15 cellular contexts compared by ENCODE assay signal in the genomic region with DNA sequence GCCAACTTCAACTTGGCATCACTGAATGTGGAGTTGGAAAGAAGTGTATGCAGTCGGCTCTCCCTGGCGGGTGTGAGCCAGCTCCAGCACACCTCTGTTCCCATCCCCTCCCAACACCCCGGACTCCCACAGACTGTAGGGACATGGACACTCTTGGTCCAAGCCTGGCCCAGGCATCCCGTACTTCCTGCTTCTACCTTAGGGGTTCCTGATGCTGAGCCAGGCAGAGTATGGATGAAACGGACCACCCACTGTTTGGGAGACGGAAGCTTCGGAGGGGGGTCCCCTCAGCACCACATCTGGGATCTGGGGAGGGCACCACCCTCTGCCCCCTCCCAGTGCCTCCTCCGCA.
DNase-seq lines count a peak whose midpoint lies in the region; ATAC-seq and TF ChIP-seq lines count a peak whose summit lies in the region.
"Had no signal": no experiment of that assay in that cellular context is flagged by ENCODE, and none has a peak within 500 bp of the region (broad histone marks: within the 10 kb centered on the region; RNA-seq: fewer than 3 reads in every experiment).

No MANE protein-coding gene starts in this region.

- peaks cover 11% of the 10 kb centered on the region for H3K4me1 ChIP-seq in A673 (ENCODE audit: insufficient read depth, low read length, poor library complexity, severe bottlenecking)
- H3K4me1 ChIP-seq in MM.1S (ENCODE audit: low read length), result no peaks in the 10 kb centered on the region
- peaks cover 0 to 30% (median 7%) of the 10 kb centered on the region in 3 donors for H3K4me1 ChIP-seq in gastroesophageal sphincter
- H3K4me1 ChIP-seq: breast epithelium had no signal

- H3K27ac ChIP-seq in A673 (ENCODE audit: low read depth, low read length, poor library complexity, severe bottlenecking) (no peak overlapping the region), MM.1S (ENCODE audit: low read length) (no peak overlapping the region), gastroesophageal sphincter (peak overlapping the region in 3 of 4 donors; percentile 51 to 76 (median 73))
- H3K27ac ChIP-seq: breast epithelium, left lung, RWPE1, SK-N-MC had no signal

- H3K9me3 ChIP-seq in A673 (ENCODE audit: low read depth, low read length, poor library complexity, severe bottlenecking) (no peaks in the 10 kb centered on the region), MM.1S (replicated peaks; ENCODE audit: insufficient read depth, low read length) (no peaks in the 10 kb centered on the region), gastroesophageal sphincter (no peaks in the 10 kb centered on the region)
- H3K9me3 ChIP-seq: breast epithelium, left lung, thyroid gland had no signal

- H3K36me3 ChIP-seq in A673 (ENCODE audit: insufficient read depth, low read length, poor library complexity, severe bottlenecking), result no peaks in the 10 kb centered on the region
- no peaks in the 10 kb centered on the region for H3K36me3 ChIP-seq in MM.1S (replicated peaks; ENCODE audit: insufficient read depth, low read length)
- H3K36me3 ChIP-seq in gastroesophageal sphincter, result peaks cover 0 to 45% of the 10 kb centered on the region in 2 donors
- H3K36me3 ChIP-seq: breast epithelium, thyroid gland had no signal

- TF ChIP-seq POLR2A in gastroesophageal sphincter (IDR thresholded peaks at IDR 0.05), result no peak

- intact Hi-C loops in A673 (cut with micrococcal nuclease; ENCODE audit: unreplicated experiment), result loop anchor here (2.0 to 10.0 kb wide), 2 partner anchors 98 to 322 kb away; no protein-coding TSS in a partner anchor
- intact Hi-C loops in sciatic nerve (cut with DNase I), result loop anchor here (5.0 kb wide), 1 partner anchor 96 kb away; no protein-coding TSS in a partner anchor

- H3K9ac ChIP-seq in MM.1S (ENCODE audit: low read length), result no peak overlapping the region

- peak overlapping the region; percentile 37 for H3K4me3 ChIP-seq in A673 (ENCODE audit: low read depth, low read length, poor library complexity, severe bottlenecking)
- no peak overlapping the region for H3K4me3 ChIP-seq in MM.1S (ENCODE audit: low read length)
- peak overlapping the region in 1 of 2 donors; percentile 55 for H3K4me3 ChIP-seq in gastroesophageal sphincter
- H3K4me3 ChIP-seq: K562 had no signal

- no peaks in the 10 kb centered on the region for H3K9me2 ChIP-seq in MM.1S (replicated peaks; ENCODE audit: insufficient read depth, low read length)

- no peak for ATAC-seq in gastroesophageal sphincter
- ATAC-seq in sciatic nerve, result peak; percentile 4
- no peak for ATAC-seq in GM18511 (IDR thresholded peaks at IDR 0.05; ENCODE audit: unreplicated experiment)

- no CpG with 5 or more reads among the region's 8 CpGs for WGBS in gastroesophageal sphincter (ENCODE audit: low coverage in 1 of 2), 2 donors

- TF ChIP-seq CTCF in A673 (conservative IDR thresholded peaks at IDR 0.05; ENCODE audit: low read depth, low read length) (no peak), MM.1S (IDR thresholded peaks at IDR 0.05; ENCODE audit: low read length) (no peak), gastroesophageal sphincter (IDR thresholded peaks at IDR 0.05) (no peak)

- H2AFZ ChIP-seq in MM.1S (ENCODE audit: low read length), result no peak overlapping the region

- H3K27me3 ChIP-seq in A673 (replicated peaks; ENCODE audit: insufficient read depth, low read depth, low read length, poor library complexity) (no peaks in the 10 kb centered on the region), MM.1S (replicated peaks; ENCODE audit: insufficient read depth, low read length) (no peaks in the 10 kb centered on the region), gastroesophageal sphincter (no peaks in the 10 kb centered on the region)
- H3K27me3 ChIP-seq: breast epithelium, left lung, thyroid gland had no signal

- BruUV-seq in A673 (replicated peaks; lab: Mats Ljungman, UMichigan), result no TSS peak

- H3F3A ChIP-seq in MM.1S (ENCODE audit: insufficient read depth, low read length), result no peaks in the 10 kb centered on the region

- CTCF ChIA-PET in A673 (lab: Charles Lee), result interaction anchor here (0.6 to 1.7 kb wide), 4 partner anchors 18 to 97 kb away, joined by 3 to 9 read pairs (median 3); no protein-coding TSS in a partner anchor

- no peak for DNase-seq in A673 (ENCODE audit: low spot score)
- no peak for DNase-seq in MM.1S
- DNase-seq in sciatic nerve (ENCODE audit: low spot score), result no peak
- no peak for DNase-seq in T1000 (lab: John Stamatoyannopoulos, UW)
- no peak for DNase-seq in AG08396 (ENCODE audit: low spot score)
- no peak for DNase-seq in stimulated activated naive CD4-positive, alpha-beta T cell (lab: John Stamatoyannopoulos, UW)
- DNase-seq: cortex of kidney had no signal

- POLR2A ChIA-PET in A673 (lab: Charles Lee; ENCODE audit: low non-redundant PET), result no interaction called here

- no peaks in the 10 kb centered on the region for H3K79me2 ChIP-seq in MM.1S (ENCODE audit: low read length)

- TF ChIP-seq EP300 in gastroesophageal sphincter (IDR thresholded peaks at IDR 0.05), result no peak

- H3K4me2 ChIP-seq in MM.1S (ENCODE audit: low read depth, low read length), result peak overlapping the region; percentile 59

- H4K20me1 ChIP-seq in MM.1S (ENCODE audit: insufficient read depth, low read length), result no peaks in the 10 kb centered on the region

Comparison
In these comparisons a context has a peak if more than half of its experiments do, and no peak if none do; other contexts are left out.
1. H3K27ac ChIP-seq: peak in gastroesophageal sphincter (3 of 4); none in A673 (single experiment) and MM.1S (single experiment).